Comparison of ENCODE assay signal across 18 cellular contexts in genomic region chr2:130766037-130766436, GRCh38. TPM values are rescaled to one million over a fixed set of nuclear protein-coding genes. Genes with fewer than 3 reads are reported as not detected.
DNase-seq lines count a peak whose midpoint lies in the region; ATAC-seq and TF ChIP-seq lines count a peak whose summit lies in the region.
"Had no signal": no experiment of that assay in that cellular context is flagged by ENCODE, and none has a peak within 500 bp of the region (broad histone marks: within the 10 kb centered on the region; RNA-seq: fewer than 3 reads in every experiment).

No MANE protein-coding gene starts in this region.

- CTCF ChIA-PET in A673 (lab: Charles Lee) (no interaction called here), HEK293T (lab: Yijun Ruan, JAX) (no interaction called here)

- TF ChIP-seq EP300 in esophagus muscularis mucosa (IDR thresholded peaks at IDR 0.05): no peak

- H3K27ac ChIP-seq in esophagus muscularis mucosa (replicated peaks in 1 of 4) (no peak overlapping the region), A673 (ENCODE audit: low read depth, low read length, poor library complexity, severe bottlenecking) (no peak overlapping the region)
- H3K27ac ChIP-seq: BLaER1, C4-2B had no signal

- no peak for TF ChIP-seq CTCF in chondrocyte (IDR thresholded peaks at IDR 0.05)
- TF ChIP-seq CTCF in esophagus muscularis mucosa (IDR thresholded peaks at IDR 0.05): no peak
- no peak for TF ChIP-seq CTCF in neural crest cell (conservative IDR thresholded peaks at IDR 0.05)
- no peak for TF ChIP-seq CTCF in A673 (conservative IDR thresholded peaks at IDR 0.05; ENCODE audit: low read depth, low read length)

- H3K9me3 Mint-ChIP-seq in chondrocyte (ENCODE audit: low read depth) (no peaks in the 10 kb centered on the region), neural crest cell (no peaks in the 10 kb centered on the region)
- H3K9me3 Mint-ChIP-seq: CD8-positive, alpha-beta T cell had no signal

- DNase-seq in chondrocyte (ENCODE audit: low spot score) (peak; percentile 32), esophagus muscularis mucosa (ENCODE audit: extremely low spot score) (peak; percentile 53), neural crest cell (ENCODE audit: low read depth, low spot score) (no peak), sciatic nerve (ENCODE audit: low spot score) (peak; percentile 10), A673 (ENCODE audit: low spot score) (no peak), HEK293T (ENCODE audit: extremely low spot score) (no peak)
- DNase-seq: Caco-2; CD4-positive, CD25-positive, alpha-beta regulatory T cell; CD8-positive, alpha-beta T cell; DMS153; DND-41; GOT3 had no signal

- intact Hi-C loops in esophagus muscularis mucosa (cut with DNase I): no loop called here
- intact Hi-C loops in sciatic nerve (cut with DNase I): no loop called here
- intact Hi-C loops in A673 (cut with micrococcal nuclease; ENCODE audit: unreplicated experiment): no loop called here

- TF ChIP-seq POLR2A in esophagus muscularis mucosa (IDR thresholded peaks at IDR 0.05; ENCODE audit: low read depth): no peak

- no peaks in the 10 kb centered on the region for H3K36me3 ChIP-seq in esophagus muscularis mucosa
- no peaks in the 10 kb centered on the region for H3K36me3 ChIP-seq in A673 (ENCODE audit: insufficient read depth, low read length, poor library complexity, severe bottlenecking)
- H3K36me3 ChIP-seq: BLaER1, HAP-1 had no signal

- no TSS peak for BruUV-seq in A673 (replicated peaks; lab: Mats Ljungman, UMichigan)

- 89% methylated on average over 7 of the region's 7 CpGs for WGBS in esophagus muscularis mucosa

- H3K4me3 Mint-ChIP-seq in chondrocyte (ENCODE audit: unreplicated experiment) (no peak overlapping the region), neural crest cell (no peak overlapping the region)
- H3K4me3 Mint-ChIP-seq: B cell; CD4-positive, CD25-positive, alpha-beta regulatory T cell; CD8-positive, alpha-beta T cell had no signal

- H3K4me1 Mint-ChIP-seq in chondrocyte (ENCODE audit: low read depth) (no peaks in the 10 kb centered on the region), neural crest cell (no peaks in the 10 kb centered on the region)
- H3K4me1 Mint-ChIP-seq: B cell had no signal

- POLR2A ChIA-PET in A673 (lab: Charles Lee; ENCODE audit: low non-redundant PET) (no interaction called here), HEK293T (lab: Yijun Ruan, JAX) (no interaction called here)

- no peak overlapping the region for H3K4me3 ChIP-seq in esophagus muscularis mucosa
- no peak overlapping the region for H3K4me3 ChIP-seq in A673 (ENCODE audit: low read depth, low read length, poor library complexity, severe bottlenecking)
- H3K4me3 ChIP-seq: BLaER1, HAP-1 had no signal

- H3K27me3 Mint-ChIP-seq in chondrocyte (ENCODE audit: low read depth) (peaks cover 28% of the 10 kb centered on the region), neural crest cell (ENCODE audit: low read depth) (peaks cover 10% of the 10 kb centered on the region)

- no peaks in the 10 kb centered on the region for H3K36me3 Mint-ChIP-seq in chondrocyte (ENCODE audit: low read depth)
- H3K36me3 Mint-ChIP-seq in neural crest cell (ENCODE audit: low read depth): no peaks in the 10 kb centered on the region
- H3K36me3 Mint-ChIP-seq: CD4-positive, CD25-positive, alpha-beta regulatory T cell; CD8-positive, alpha-beta T cell had no signal

- H3K27me3 ChIP-seq in esophagus muscularis mucosa (peaks cover 0 to 44% (median 0%) of the 10 kb centered on the region in 4 donors), A673 (replicated peaks; ENCODE audit: insufficient read depth, low read depth, low read length, poor library complexity) (no peaks in the 10 kb centered on the region)
- H3K27me3 ChIP-seq: BLaER1 had no signal

- H3K4me1 ChIP-seq in esophagus muscularis mucosa (no peaks in the 10 kb centered on the region), A673 (ENCODE audit: insufficient read depth, low read length, poor library complexity, severe bottlenecking) (no peaks in the 10 kb centered on the region)
- H3K4me1 ChIP-seq: BLaER1, Caco-2, HAP-1 had no signal

- H3K9me3 ChIP-seq in esophagus muscularis mucosa (no peaks in the 10 kb centered on the region), A673 (ENCODE audit: low read depth, low read length, poor library complexity, severe bottlenecking) (no peaks in the 10 kb centered on the region)
- H3K9me3 ChIP-seq: BLaER1, Caco-2, HAP-1 had no signal

- H3K27ac Mint-ChIP-seq in chondrocyte (ENCODE audit: unreplicated experiment): no peak overlapping the region
- peak overlapping the region; percentile 87 for H3K27ac Mint-ChIP-seq in neural crest cell (ENCODE audit: unreplicated experiment)
- H3K27ac Mint-ChIP-seq: B cell; CD4-positive, CD25-positive, alpha-beta regulatory T cell; CD8-positive, alpha-beta T cell had no signal

- ATAC-seq in sciatic nerve: no peak
- no peak for ATAC-seq in HG02973 (IDR thresholded peaks at IDR 0.05; ENCODE audit: unreplicated experiment)
- ATAC-seq: CD8-positive, alpha-beta T cell had no signal

TF ChIP-seq in HEK293T, 16 proteins besides CTCF, POLR2A, EP300 and RAD21:
- TF ChIP-seq LEF1 (IDR thresholded peaks at IDR 0.05; ENCODE audit: borderline replicate concordance) (no peak), SUZ12 (IDR thresholded peaks at IDR 0.05) (no peak), FOXA1 (IDR thresholded peaks at IDR 0.05) (no peak), NFRKB (IDR thresholded peaks at IDR 0.05) (no peak), FOXK2 (IDR thresholded peaks at IDR 0.05) (no peak), ZNF384 (IDR thresholded peaks at IDR 0.05) (no peak), HDGF (IDR thresholded peaks at IDR 0.05; ENCODE audit: borderline replicate concordance) (no peak), FOXM1 (IDR thresholded peaks at IDR 0.05; ENCODE audit: borderline replicate concordance) (no peak), ARNT (IDR thresholded peaks at IDR 0.05) (no peak), SP1 (IDR thresholded peaks at IDR 0.05) (no peak), L3MBTL2 (conservative IDR thresholded peaks at IDR 0.05) (no peak), BHLHE40 (IDR thresholded peaks at IDR 0.05; ENCODE audit: borderline replicate concordance) (no peak)

RNA-seq across cellular contexts. Expression of gene AMER3, which starts 10.7 kb away (rescaled TPM):
- total RNA-seq in chondrocyte: not detected in 3 replicates
- under 1 TPM in 1 of 4 donors, not detected in 3; 0.06 TPM for total RNA-seq in esophagus muscularis mucosa
- total RNA-seq in neural crest cell: 1.3 and 1.4 TPM in 2 replicates
- total RNA-seq in sciatic nerve: not detected
- total RNA-seq in A673 (2021): not detected in 2 replicates
- total RNA-seq: A172; B cell; CD4-positive, CD25-positive, alpha-beta regulatory T cell; CD8-positive, alpha-beta T cell had no signal

RNA-seq across cellular contexts. Expression of gene GPR148, which starts 37.2 kb away (rescaled TPM):
- not detected in 3 replicates for total RNA-seq in chondrocyte
- not detected for total RNA-seq in esophagus muscularis mucosa
- total RNA-seq in neural crest cell: not detected in 2 replicates
- not detected for total RNA-seq in sciatic nerve
- total RNA-seq in A673 (2021): not detected in 2 replicates
- total RNA-seq: A172; B cell; Caco-2; CD4-positive, CD25-positive, alpha-beta regulatory T cell; CD8-positive, alpha-beta T cell had no signal

Comparison
In these comparisons a context has a peak if more than half of its experiments do, and no peak if none do; other contexts are left out.
1. DNase-seq: peak in chondrocyte (single experiment), esophagus muscularis mucosa (single experiment) and sciatic nerve (single experiment); none in neural crest cell (single experiment), A673 (single experiment) and HEK293T (single experiment).